13 cellular contexts compared by ENCODE assay signal in genomic region chr7:14734839-14735321, GRCh38.
DNase-seq lines count a peak whose midpoint lies in the region; TF ChIP-seq lines count a peak whose summit lies in the region.
"Had no signal": no experiment of that assay in that cellular context is flagged by ENCODE, and none has a peak within 500 bp of the region (broad histone marks: within the 10 kb centered on the region; RNA-seq: fewer than 3 reads in every experiment).

No MANE protein-coding gene starts in this region.

- no peak overlapping the region for H3K4me3 Mint-ChIP-seq in osteocyte (ENCODE audit: unreplicated experiment)
- H3K4me3 Mint-ChIP-seq: activated CD4-positive, alpha-beta T cell treated with anti-CD3 and anti-CD28 coated beads, Interleukin-2, amount 10 ng/mL, durations not matched to agents 24 days and 14 days had no signal

- no peaks in the 10 kb centered on the region for H3K36me3 Mint-ChIP-seq in osteocyte (ENCODE audit: unreplicated experiment)

- no peak overlapping the region for H3K27ac Mint-ChIP-seq in osteocyte (ENCODE audit: unreplicated experiment)
- H3K27ac Mint-ChIP-seq: activated CD4-positive, alpha-beta T cell treated with anti-CD3 and anti-CD28 coated beads, Interleukin-2, amount 10 ng/mL, durations not matched to agents 24 days and 14 days had no signal

- no peaks in the 10 kb centered on the region for H3K4me1 Mint-ChIP-seq in osteocyte (ENCODE audit: unreplicated experiment)
- H3K4me1 Mint-ChIP-seq: activated CD4-positive, alpha-beta T cell treated with anti-CD3 and anti-CD28 coated beads, Interleukin-2, amount 10 ng/mL, durations not matched to agents 24 days and 14 days had no signal

- no peaks in the 10 kb centered on the region for H3K9me3 Mint-ChIP-seq in osteocyte (ENCODE audit: unreplicated experiment)

- peak; percentile 58 for TF ChIP-seq CTCF in epithelial cell of proximal tubule (conservative IDR thresholded peaks at IDR 0.05; ENCODE audit: low read depth, low read length)
- TF ChIP-seq CTCF in osteocyte (IDR thresholded peaks at IDR 0.05) = peak; percentile 27
- no peak for TF ChIP-seq CTCF in foreskin fibroblast (IDR thresholded peaks at IDR 0.05; ENCODE audit: low read depth, low read length)

- H3K4me3 ChIP-seq in epithelial cell of proximal tubule (ENCODE audit: low read depth, low read length) = no peak overlapping the region
- H3K4me3 ChIP-seq in foreskin fibroblast (ENCODE audit: low read depth in 1 of 2, low read length in 2 of 2) = no peak overlapping the region
- H3K4me3 ChIP-seq: stomach had no signal

- DNase-seq in H4 (ENCODE audit: low spot score) (peak; percentile 31), NCI-H460 (ENCODE audit: extremely low read depth, low read depth) (peak; percentile 5), epithelial cell of proximal tubule (ENCODE audit: low read depth) (no peak), osteocyte (ENCODE audit: extremely low spot score, unreplicated experiment) (no peak), amniotic stem cell (lab: John Stamatoyannopoulos, UW) (no peak), foreskin fibroblast (no peak), NCI-H128 (lab: John Stamatoyannopoulos, UW; ENCODE audit: unreplicated experiment) (no peak)
- DNase-seq: activated CD4-positive, alpha-beta T cell treated with anti-CD3 and anti-CD28 coated beads, Interleukin-2, amount 10 ng/mL, durations not matched to agents 24 days and 14 days; activated naive CD4-positive, alpha-beta T cell treated with Interleukin-2 at 50 U/mL for 16 hours; effector CD8-positive, alpha-beta T cell; NCI-H1694; SHP77 treated with DMSO at 0.1 percent for 48 hours; stomach had no signal

- no peaks in the 10 kb centered on the region for H3K27me3 Mint-ChIP-seq in osteocyte (ENCODE audit: unreplicated experiment)
- H3K27me3 Mint-ChIP-seq: activated CD4-positive, alpha-beta T cell treated with anti-CD3 and anti-CD28 coated beads, Interleukin-2, amount 10 ng/mL, durations not matched to agents 24 days and 14 days had no signal

Comparison
In these comparisons a context has a peak if more than half of its experiments do, and no peak if none do; other contexts are left out.
1. DNase-seq: peak in H4 (single experiment) and NCI-H460 (single experiment); none in epithelial cell of proximal tubule (single experiment), osteocyte (single experiment), amniotic stem cell (single experiment), foreskin fibroblast (0 of 2) and NCI-H128 (single experiment).